ENCODE assay signal across 22 cellular contexts in genomic region chr10:77049896-77050295, GRCh38.
DNase-seq lines count a peak whose midpoint lies in the region; ATAC-seq, FAIRE-seq and TF ChIP-seq lines count a peak whose summit lies in the region.
"Had no signal": no experiment of that assay in that cellular context is flagged by ENCODE, and none has a peak within 500 bp of the region (broad histone marks: within the 10 kb centered on the region; RNA-seq: fewer than 3 reads in every experiment).

No MANE protein-coding gene starts in this region.

- H3K36me3 ChIP-seq in SK-N-SH (replicated peaks in 1 of 2; ENCODE audit: control insufficient read depth in 1 of 2, insufficient read depth in 2 of 2, low read length in 1 of 2) = peaks cover 0 to 22% of the 10 kb centered on the region in 2 experiments
- no peaks in the 10 kb centered on the region for H3K36me3 ChIP-seq in gastroesophageal sphincter
- H3K36me3 ChIP-seq: BLaER1, neural progenitor cell had no signal

- POLR2A ChIA-PET in SK-N-SH (lab: Yijun Ruan, JAX) = no interaction called here

- TF ChIP-seq CTCF in SK-N-SH (IDR thresholded peaks at IDR 0.05) = no peak
- TF ChIP-seq CTCF in fibroblast of villous mesenchyme (IDR thresholded peaks at IDR 0.05; ENCODE audit: insufficient read depth, low read depth, low read length) = no peak
- TF ChIP-seq CTCF in gastroesophageal sphincter (IDR thresholded peaks at IDR 0.05) = no peak

- TF ChIP-seq RAD21 in SK-N-SH (IDR thresholded peaks at IDR 0.05; ENCODE audit: low read length) = no peak

- H3K9me2 ChIP-seq in SK-N-SH = no peaks in the 10 kb centered on the region

- 0 out of 2 replicates have a peak overlapping the region, but pooled peaks have one; percentile 11 for H2AFZ ChIP-seq in SK-N-SH (ENCODE audit: low read depth)
- H2AFZ ChIP-seq: neural progenitor cell had no signal

- H3K79me2 ChIP-seq in SK-N-SH (ENCODE audit: insufficient read depth) = no peaks in the 10 kb centered on the region

- H3K4me3 ChIP-seq in SK-N-SH (ENCODE audit: low read depth in 2 of 2, low read length in 1 of 2) = no peak overlapping the region
- H3K4me3 ChIP-seq in fibroblast of villous mesenchyme (ENCODE audit: low read depth, low read length) = no peak overlapping the region
- H3K4me3 ChIP-seq in gastroesophageal sphincter = no peak overlapping the region
- H3K4me3 ChIP-seq: BLaER1, neural progenitor cell had no signal

- H3K27ac ChIP-seq in SK-N-SH (ENCODE audit: low read depth in 2 of 2, low read length in 1 of 2) (no peak overlapping the region), gastroesophageal sphincter (no peak overlapping the region)
- H3K27ac ChIP-seq: BLaER1, neural progenitor cell had no signal

- no peak for TF ChIP-seq EP300 in SK-N-SH (IDR thresholded peaks at IDR 0.05; ENCODE audit: borderline replicate concordance in 1 of 2, low read depth in 1 of 2, low read length in 1 of 2)
- no peak for TF ChIP-seq EP300 in gastroesophageal sphincter (IDR thresholded peaks at IDR 0.05)

- no peak overlapping the region for H3K4me2 ChIP-seq in SK-N-SH
- H3K4me2 ChIP-seq: BLaER1, neural progenitor cell had no signal

- CTCF ChIA-PET in SK-N-SH (lab: Yijun Ruan, JAX) = interaction anchor here (1.4 to 1.5 kb wide), 2 partner anchors 12 to 15 kb away, joined by 4 read pairs; no protein-coding TSS in a partner anchor

- no peak for TF ChIP-seq POLR2A in H54 (IDR thresholded peaks at IDR 0.05; ENCODE audit: low read depth, low read length)
- no peak for TF ChIP-seq POLR2A in gastroesophageal sphincter (IDR thresholded peaks at IDR 0.05)

- no peaks in the 10 kb centered on the region for H3K9me3 ChIP-seq in SK-N-SH
- H3K9me3 ChIP-seq in gastroesophageal sphincter = no peaks in the 10 kb centered on the region
- H3K9me3 ChIP-seq: BLaER1 had no signal

- 93% methylated on average over 3 of the region's 3 CpGs for WGBS in SK-N-SH (ENCODE audit: low lambda C conversion rate)
- 69 to 70% methylated on average over 3 of the region's 3 CpGs for WGBS in gastroesophageal sphincter (ENCODE audit: low coverage in 1 of 2), 2 donors

- no peak for DNase-seq in H54 (ENCODE audit: insufficient read length, low spot score)
- DNase-seq in SK-N-SH = no peak
- peak; percentile 12 for DNase-seq in fibroblast of villous mesenchyme (ENCODE audit: low read depth)
- no peak for DNase-seq in activated CD4-positive, alpha-beta T cell treated with anti-CD3 and anti-CD28 coated beads for 48 hours
- no peak for DNase-seq in NCI-H1417 treated with DMSO at 0.1 percent for 48 hours (lab: John Stamatoyannopoulos, UW)
- DNase-seq: activated CD4-positive, alpha-beta memory T cell treated with anti-CD3 and anti-CD28 coated beads for 36 hours; activated gamma-delta T cell treated with Interleukin-2 at 50 U/mL for 16 hours; amygdala; effector CD4-positive, alpha-beta T cell; glutamatergic neuron; KBM-7; MV-4-11; NCI-H187 treated with DMSO at 0.1 percent for 48 hours; NCI-H446 treated with DMSO at 0.1 percent for 48 hours; stimulated activated CD4-positive, alpha-beta T cell treated with anti-CD3 and anti-CD28 coated beads, Interleukin-1b, Interleukin-23, amount 100 ng/mL, for 48 hours had no signal

- H4K20me1 ChIP-seq in SK-N-SH (ENCODE audit: insufficient read depth) = no peaks in the 10 kb centered on the region
- H4K20me1 ChIP-seq: BLaER1 had no signal

- no peak overlapping the region for H3K9ac ChIP-seq in SK-N-SH
- H3K9ac ChIP-seq: BLaER1, neural progenitor cell had no signal

- ATAC-seq in gastroesophageal sphincter = no peak
- ATAC-seq in GM21723 (IDR thresholded peaks at IDR 0.05; ENCODE audit: unreplicated experiment) = no peak
- ATAC-seq: esophagus mucosa; left lobe of liver; stimulated activated memory B cell treated with anti-CD40 and anti-IgM and Interleukin-4, amounts not matched to agents 10 μg/mL and 1 μg/mL and 100 μg/mL, for 72 hours had no signal

- FAIRE-seq in H54 (lab: Jason Lieb, UNC) = peak; percentile 23

- H3F3A ChIP-seq in SK-N-SH (replicated peaks; ENCODE audit: insufficient read depth) = no peaks in the 10 kb centered on the region

- H3K27me3 ChIP-seq in SK-N-SH (ENCODE audit: insufficient read depth) (no peaks in the 10 kb centered on the region), gastroesophageal sphincter (no peaks in the 10 kb centered on the region)
- H3K27me3 ChIP-seq: BLaER1, neural progenitor cell had no signal

- H3K4me1 ChIP-seq in SK-N-SH (ENCODE audit: control insufficient read depth in 1 of 2, insufficient read depth in 2 of 2, low read depth in 1 of 2, low read length in 1 of 2) = peaks cover 5 to 8% of the 10 kb centered on the region in 2 experiments; a peak in 3 of 4 replicates
- peaks cover 0 to 11% (median 0%) of the 10 kb centered on the region in 3 donors for H3K4me1 ChIP-seq in gastroesophageal sphincter
- H3K4me1 ChIP-seq: BLaER1, neural progenitor cell had no signal

TF ChIP-seq in SK-N-SH, 30 proteins besides CTCF, POLR2A, EP300 and RAD21:
- TF ChIP-seq EZH2phosphoT487 (IDR thresholded peaks at IDR 0.05; ENCODE audit: borderline replicate concordance, low read depth) (no peak), FOSL2 (IDR thresholded peaks at IDR 0.05; ENCODE audit: borderline replicate concordance, low read depth) (0 out of 2 replicates have a peak, but pooled peaks have one; percentile 2)
